In the genomic region with DNA sequence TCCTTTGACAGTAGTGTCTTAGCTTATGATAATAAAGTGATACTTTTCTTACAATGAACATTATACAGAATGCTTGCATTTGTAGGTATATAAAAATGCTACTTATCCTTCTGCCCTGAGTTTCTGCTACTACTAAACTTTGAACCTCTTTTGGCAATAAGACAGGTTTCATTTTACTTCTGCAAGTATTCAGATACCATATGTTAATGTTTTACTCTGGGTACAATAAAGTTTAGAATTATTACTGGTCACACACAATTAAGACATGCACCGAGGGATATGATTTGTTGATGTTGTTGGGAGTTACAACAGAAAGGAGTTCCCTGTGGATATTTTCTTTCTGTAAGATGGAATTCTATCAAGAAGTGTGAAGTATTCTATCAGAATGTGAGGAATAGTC, we compare ENCODE assay signal across 17 cellular contexts. TPM values are rescaled to one million over a fixed set of nuclear protein-coding genes. Genes with fewer than 3 reads are reported as not detected.
A peak's percentile ranks its signal among the peaks of the same experiment; 100 is the strongest.
DNase-seq lines count a peak whose midpoint lies in the region; ATAC-seq, FAIRE-seq and TF ChIP-seq lines count a peak whose summit lies in the region.
"Had no signal": no experiment of that assay in that cellular context is flagged by ENCODE, and none has a peak within 500 bp of the region (broad histone marks: within the 10 kb centered on the region; RNA-seq: fewer than 3 reads in every experiment).

No MANE protein-coding gene starts in this region.

- no peak for TF ChIP-seq EP300 in transverse colon (IDR thresholded peaks at IDR 0.05; ENCODE audit: low read depth)

- no peak for TF ChIP-seq CTCF in colonic mucosa (IDR thresholded peaks at IDR 0.05)
- no peak for TF ChIP-seq CTCF in kidney (IDR thresholded peaks at IDR 0.05; ENCODE audit: borderline replicate concordance, extremely low read depth, insufficient read depth)
- no peak for TF ChIP-seq CTCF in nephron (IDR thresholded peaks at IDR 0.05; ENCODE audit: unreplicated experiment in 3 of 3)
- TF ChIP-seq CTCF in transverse colon (IDR thresholded peaks at IDR 0.05): no peak

- H3K36me3 Mint-ChIP-seq in nephron (ENCODE audit: low read depth): no peaks in the 10 kb centered on the region
- no peaks in the 10 kb centered on the region for H3K36me3 Mint-ChIP-seq in activated naive CD4-positive, alpha-beta T cell treated with anti-CD3 and anti-CD28 coated beads for 36 hours (ENCODE audit: low read depth)

- H3K9me3 ChIP-seq in colonic mucosa (no peaks in the 10 kb centered on the region), kidney (ENCODE audit: control insufficient read depth in 1 of 2, low read length in 2 of 2) (no peaks in the 10 kb centered on the region), transverse colon (no peaks in the 10 kb centered on the region)

- CTCF ChIA-PET in activated naive CD4-positive, alpha-beta T cell treated with anti-CD3 and anti-CD28 coated beads for 36 hours (lab: Charles Lee): interaction anchor here (0.7 kb wide), 1 partner anchor 24 kb away, joined by 3 read pairs; no protein-coding TSS in a partner anchor

- in situ Hi-C loops in transverse colon (cut with MboI; ENCODE audit: low pct_ligation_motif_present in 1 of 4, low pct_unique_long_range_greater_than_20kb in 1 of 4, low sequenced_read_pairs in 3 of 4): no loop called here

- intact Hi-C loops in colonic mucosa (cut with DNase I): no loop called here
- intact Hi-C loops in kidney (cut with DNase I): no loop called here
- intact Hi-C loops in transverse colon (cut with DNase I; ENCODE audit: low total_unique reads): no loop called here
- intact Hi-C loops in activated naive CD4-positive, alpha-beta T cell treated with anti-CD3 and anti-CD28 coated beads for 36 hours (cut with micrococcal nuclease): no loop called here

- H3K4me1 ChIP-seq in colonic mucosa (peaks cover 7% of the 10 kb centered on the region), kidney (ENCODE audit: control insufficient read depth in 1 of 2, insufficient read depth in 1 of 2, low read depth in 1 of 2, low read length in 2 of 2) (no peaks in the 10 kb centered on the region), transverse colon (peaks cover 8 to 69% (median 24%) of the 10 kb centered on the region in 4 donors)

- H3K4me1 Mint-ChIP-seq in nephron: peaks cover 16% of the 10 kb centered on the region
- no peaks in the 10 kb centered on the region for H3K4me1 Mint-ChIP-seq in activated naive CD4-positive, alpha-beta T cell treated with anti-CD3 and anti-CD28 coated beads for 36 hours (ENCODE audit: low read depth)
- H3K4me1 Mint-ChIP-seq: B cell had no signal

- H3K27me3 ChIP-seq in colonic mucosa (no peaks in the 10 kb centered on the region), transverse colon (no peaks in the 10 kb centered on the region)

- H3K4me3 Mint-ChIP-seq in nephron: no peak overlapping the region
- no peak overlapping the region for H3K4me3 Mint-ChIP-seq in activated naive CD4-positive, alpha-beta T cell treated with anti-CD3 and anti-CD28 coated beads for 36 hours
- H3K4me3 Mint-ChIP-seq: B cell; CD4-positive, alpha-beta T cell had no signal

- H3K9ac ChIP-seq in colonic mucosa (ENCODE audit: low read depth in 2 of 2, low read length in 2 of 2): peak overlapping the region in 1 of 2 donors; percentile 31
- H3K9ac ChIP-seq in kidney (ENCODE audit: low read length in 2 of 2): no peak overlapping the region
- H3K9ac ChIP-seq: GM23248 had no signal

- H3K36me3 ChIP-seq in colonic mucosa (no peaks in the 10 kb centered on the region), kidney (ENCODE audit: control insufficient read depth in 1 of 2, insufficient read depth in 2 of 2, low read length in 2 of 2) (no peaks in the 10 kb centered on the region), transverse colon (no peaks in the 10 kb centered on the region)

- H3K4me3 ChIP-seq in colonic mucosa (no peak overlapping the region), kidney (ENCODE audit: low read length in 2 of 2) (no peak overlapping the region), transverse colon (peak overlapping the region in 1 of 4 donors; percentile 10)
- H3K4me3 ChIP-seq: GM12878, GM23248 had no signal

- no peak for ATAC-seq in HG03460 (IDR thresholded peaks at IDR 0.05; ENCODE audit: unreplicated experiment)
- ATAC-seq: GM12878 had no signal

- H3K9me3 Mint-ChIP-seq in nephron: no peaks in the 10 kb centered on the region
- no peaks in the 10 kb centered on the region for H3K9me3 Mint-ChIP-seq in activated naive CD4-positive, alpha-beta T cell treated with anti-CD3 and anti-CD28 coated beads for 36 hours
- H3K9me3 Mint-ChIP-seq: CD4-positive, alpha-beta T cell had no signal

- DNase-seq in colonic mucosa (no peak), kidney (no peak), transverse colon (no peak), HK-2 (ENCODE audit: unreplicated experiment) (no peak)
- no peak for DNase-seq in activated naive CD4-positive, alpha-beta T cell treated with anti-CD3 and anti-CD28 coated beads for 36 hours
- DNase-seq: C1 segment of cervical spinal cord; Calu3; CD4-positive, alpha-beta T cell; DMS 273 treated with DMSO at 0.1 percent for 48 hours; DMS79; GM23248; H7 had no signal

- H3K27me3 Mint-ChIP-seq in nephron (ENCODE audit: low read depth): no peaks in the 10 kb centered on the region
- no peaks in the 10 kb centered on the region for H3K27me3 Mint-ChIP-seq in activated naive CD4-positive, alpha-beta T cell treated with anti-CD3 and anti-CD28 coated beads for 36 hours (ENCODE audit: low read depth)
- H3K27me3 Mint-ChIP-seq: CD4-positive, alpha-beta T cell had no signal

- peak; percentile 45 for FAIRE-seq in kidney (lab: Jason Lieb, UNC)
- FAIRE-seq: A204.1, GM12878 had no signal

- peak overlapping the region; percentile 43 to 58 (median 50) for H3K27ac Mint-ChIP-seq in nephron
- no peak overlapping the region for H3K27ac Mint-ChIP-seq in activated naive CD4-positive, alpha-beta T cell treated with anti-CD3 and anti-CD28 coated beads for 36 hours
- H3K27ac Mint-ChIP-seq: B cell; CD4-positive, alpha-beta T cell had no signal

- WGBS in transverse colon (ENCODE audit: low coverage in 1 of 2), 2 donors: 27 to 40% methylated on average over 1 of the region's 1 CpG

- H3K27ac ChIP-seq in colonic mucosa: peak overlapping the region; percentile 65
- H3K27ac ChIP-seq in kidney (ENCODE audit: low read depth in 2 of 2, low read length in 2 of 2): peak overlapping the region; percentile 8 to 54
- H3K27ac ChIP-seq in transverse colon: peak overlapping the region; percentile 12 to 54 (median 46)
- H3K27ac ChIP-seq: GM23248 had no signal

- no peak for TF ChIP-seq POLR2A in transverse colon (IDR thresholded peaks at IDR 0.05)

RNA-seq across cellular contexts. Expression of gene NEO1, which starts 58.0 kb away (rescaled TPM):
- total RNA-seq in colonic mucosa (100 to 1,000 TPM; 108 to 130 TPM), kidney (43.3 TPM), transverse colon (100 to 1,000 TPM; 100 to 188 (median 135) TPM)
- polyA plus RNA-seq in kidney (ENCODE audit: insufficient read depth, low read depth, low replicate concordance): 12.4 TPM
- 1 to 10 TPM; 4.3 to 4.4 TPM for total RNA-seq in activated naive CD4-positive, alpha-beta T cell treated with anti-CD3 and anti-CD28 coated beads for 36 hours
